1 cellular context compared by ENCODE assay signal in genomic region chr11:73323464-73323863, GRCh38.
TF ChIP-seq lines count a peak whose summit lies in the region.

No MANE protein-coding gene starts in this region.

TF ChIP-seq in endothelial cell of umbilical vein, 7 proteins besides CTCF, POLR2A, EP300 and RAD21 (continued from another document):
- TF ChIP-seq MAX (IDR thresholded peaks at IDR 0.05; ENCODE audit: insufficient read depth, insufficient read length) = no peak
TF ChIP-seq in endothelial cell of umbilical vein: peak in this region for 1.
